In the genomic region with DNA sequence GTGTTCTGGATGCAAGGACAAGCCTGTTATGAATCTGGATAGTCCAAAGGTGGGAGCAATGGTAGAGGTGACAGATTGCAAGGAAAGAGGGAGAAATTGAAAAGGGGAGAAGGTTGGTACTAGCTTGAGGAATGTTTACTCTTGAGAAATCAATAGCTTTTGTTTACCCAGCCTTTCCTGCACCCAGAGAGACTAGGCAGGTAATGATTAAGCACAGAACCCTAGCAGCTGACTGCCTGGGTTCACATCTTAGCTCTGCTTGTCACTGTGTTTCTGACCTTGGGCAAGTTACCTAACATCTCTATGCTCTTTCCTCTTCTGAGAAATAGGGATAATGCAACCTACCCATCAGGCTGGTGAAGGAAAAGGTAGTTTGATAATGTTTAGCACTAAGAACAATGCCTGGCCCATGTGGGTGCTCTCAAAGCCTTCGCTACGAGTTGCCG, we compare ENCODE assay signal across 1 cellular context.
TF ChIP-seq lines count a peak whose summit lies in the region.

No MANE protein-coding gene starts in this region.

TF ChIP-seq in HepG2, 621 proteins besides CTCF, POLR2A, EP300 and RAD21 (continued from another document and continues in another):
- TF ChIP-seq MTF2 (CRISPR knock-in tag; IDR thresholded peaks at IDR 0.05; ENCODE audit: borderline replicate concordance) (no peak), CEBPG (CRISPR knock-in tag; IDR thresholded peaks at IDR 0.05) (peak; percentile 89), PAF1 (CRISPR knock-in tag; IDR thresholded peaks at IDR 0.05) (no peak), MYNN (CRISPR knock-in tag; IDR thresholded peaks at IDR 0.05; ENCODE audit: low read depth) (no peak; the same call in 1 of the 2 replicates), ZFP36 (IDR thresholded peaks at IDR 0.05; ENCODE audit: borderline replicate concordance, low read depth, low read length, partially characterized antibody) (no peak), ZSCAN22 (CRISPR knock-in tag; IDR thresholded peaks at IDR 0.05) (no peak), ZNF558 (CRISPR knock-in tag; IDR thresholded peaks at IDR 0.05; ENCODE audit: borderline replicate concordance) (no peak), ZMYM3 (CRISPR knock-in tag; IDR thresholded peaks at IDR 0.05) (peak; percentile 63; the same call in 1 of the 2 replicates), KLF13 (CRISPR knock-in tag; IDR thresholded peaks at IDR 0.05) (no peak), TAF15 (IDR thresholded peaks at IDR 0.05; ENCODE audit: low read depth, low read length, poor library complexity, severe bottlenecking) (no peak), SIX4 (CRISPR knock-in tag; IDR thresholded peaks at IDR 0.05) (peak; percentile 76; the same call in 1 of the 2 replicates), ZNF326 (CRISPR knock-in tag; IDR thresholded peaks at IDR 0.05; ENCODE audit: borderline replicate concordance) (no peak), ZNF3 (CRISPR knock-in tag; IDR thresholded peaks at IDR 0.05) (peak; percentile 33; the same call in 1 of the 2 replicates), PITX1 (CRISPR knock-in tag; IDR thresholded peaks at IDR 0.05) (peak; percentile 85), ZNF337 (CRISPR knock-in tag; IDR thresholded peaks at IDR 0.05; ENCODE audit: borderline replicate concordance, low read depth) (no peak), ZFYVE20 (CRISPR knock-in tag; IDR thresholded peaks at IDR 0.05; ENCODE audit: borderline replicate concordance, low read depth) (no peak), SRY (CRISPR knock-in tag; IDR thresholded peaks at IDR 0.05) (no peak), SOX13 (IDR thresholded peaks at IDR 0.05) (peak; percentile 85), SOX13 (CRISPR knock-in tag; conservative IDR thresholded peaks at IDR 0.05 in 1 of 2, IDR thresholded peaks at IDR 0.05 in 1 of 2) (peak in 1 of 2 experiments; percentile 96; a peak in 2 of 4 replicates), ARNTL (CRISPR knock-in tag; IDR thresholded peaks at IDR 0.05) (peak; percentile 63), SIN3A (IDR thresholded peaks at IDR 0.05; ENCODE audit: borderline replicate concordance, low read depth, low read length) (peak; percentile 92), ZNF136 (CRISPR knock-in tag; IDR thresholded peaks at IDR 0.05; ENCODE audit: low read depth) (no peak), SNRNP70 (IDR thresholded peaks at IDR 0.05; ENCODE audit: low read depth, low read length) (no peak), PRPF4 (IDR thresholded peaks at IDR 0.05; ENCODE audit: low read depth, low read length, poor library complexity, severe bottlenecking) (no peak), ZNF224 (CRISPR knock-in tag; IDR thresholded peaks at IDR 0.05) (no peak), GLI4 (CRISPR knock-in tag; IDR thresholded peaks at IDR 0.05; ENCODE audit: borderline replicate concordance) (no peak), KLF15 (CRISPR knock-in tag; IDR thresholded peaks at IDR 0.05; ENCODE audit: borderline replicate concordance) (no peak), ZNF607 (CRISPR knock-in tag; IDR thresholded peaks at IDR 0.05; ENCODE audit: borderline replicate concordance) (no peak), ZNF550 (CRISPR knock-in tag; IDR thresholded peaks at IDR 0.05; ENCODE audit: borderline replicate concordance) (no peak), ZNF256 (CRISPR knock-in tag; conservative IDR thresholded peaks at IDR 0.05) (no peak; the same call in 1 of the 2 replicates), ZNF850 (CRISPR knock-in tag; conservative IDR thresholded peaks at IDR 0.05) (no peak), MAFF (IDR thresholded peaks at IDR 0.05; ENCODE audit: low read depth, low read length) (no peak), ZFP82 (CRISPR knock-in tag; IDR thresholded peaks at IDR 0.05; ENCODE audit: borderline replicate concordance) (no peak), CBFB (CRISPR knock-in tag; IDR thresholded peaks at IDR 0.05) (peak; percentile 86; the same call in 1 of the 2 replicates), ZNF292 (CRISPR knock-in tag; IDR thresholded peaks at IDR 0.05; ENCODE audit: borderline replicate concordance, low read depth) (peak; percentile 96), ZNF180 (CRISPR knock-in tag; IDR thresholded peaks at IDR 0.05; ENCODE audit: borderline replicate concordance, low read depth) (no peak)
- TF ChIP-seq, protein P1, sequence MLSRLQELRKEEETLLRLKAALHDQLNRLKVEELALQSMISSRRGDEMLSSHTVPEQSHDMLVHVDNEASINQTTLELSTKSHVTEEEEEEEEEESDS (CRISPR knock-in tag; IDR thresholded peaks at IDR 0.05; ENCODE audit: borderline replicate concordance) = no peak
- TF ChIP-seq, protein P2, sequence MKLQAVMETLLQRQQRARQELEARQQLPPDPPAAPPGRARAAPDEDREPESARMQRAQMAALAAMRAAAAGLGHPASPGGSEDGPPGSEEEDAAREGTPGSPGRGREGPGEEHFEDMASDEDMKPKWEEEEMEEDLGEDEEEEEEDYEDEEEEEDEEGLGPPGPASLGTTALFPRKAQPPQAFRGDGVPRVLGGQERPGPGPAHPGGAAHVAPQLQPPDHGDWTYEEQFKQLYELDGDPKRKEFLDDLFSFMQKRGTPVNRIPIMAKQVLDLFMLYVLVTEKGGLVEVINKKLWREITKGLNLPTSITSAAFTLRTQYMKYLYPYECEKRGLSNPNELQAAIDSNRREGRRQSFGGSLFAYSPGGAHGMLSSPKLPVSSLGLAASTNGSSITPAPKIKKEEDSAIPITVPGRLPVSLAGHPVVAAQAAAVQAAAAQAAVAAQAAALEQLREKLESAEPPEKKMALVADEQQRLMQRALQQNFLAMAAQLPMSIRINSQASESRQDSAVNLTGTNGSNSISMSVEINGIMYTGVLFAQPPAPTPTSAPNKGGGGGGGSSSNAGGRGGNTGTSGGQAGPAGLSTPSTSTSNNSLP (IDR thresholded peaks at IDR 0.05; ENCODE audit: low read depth, low read length) = peak; percentile 76
- TF ChIP-seq, protein P3, sequence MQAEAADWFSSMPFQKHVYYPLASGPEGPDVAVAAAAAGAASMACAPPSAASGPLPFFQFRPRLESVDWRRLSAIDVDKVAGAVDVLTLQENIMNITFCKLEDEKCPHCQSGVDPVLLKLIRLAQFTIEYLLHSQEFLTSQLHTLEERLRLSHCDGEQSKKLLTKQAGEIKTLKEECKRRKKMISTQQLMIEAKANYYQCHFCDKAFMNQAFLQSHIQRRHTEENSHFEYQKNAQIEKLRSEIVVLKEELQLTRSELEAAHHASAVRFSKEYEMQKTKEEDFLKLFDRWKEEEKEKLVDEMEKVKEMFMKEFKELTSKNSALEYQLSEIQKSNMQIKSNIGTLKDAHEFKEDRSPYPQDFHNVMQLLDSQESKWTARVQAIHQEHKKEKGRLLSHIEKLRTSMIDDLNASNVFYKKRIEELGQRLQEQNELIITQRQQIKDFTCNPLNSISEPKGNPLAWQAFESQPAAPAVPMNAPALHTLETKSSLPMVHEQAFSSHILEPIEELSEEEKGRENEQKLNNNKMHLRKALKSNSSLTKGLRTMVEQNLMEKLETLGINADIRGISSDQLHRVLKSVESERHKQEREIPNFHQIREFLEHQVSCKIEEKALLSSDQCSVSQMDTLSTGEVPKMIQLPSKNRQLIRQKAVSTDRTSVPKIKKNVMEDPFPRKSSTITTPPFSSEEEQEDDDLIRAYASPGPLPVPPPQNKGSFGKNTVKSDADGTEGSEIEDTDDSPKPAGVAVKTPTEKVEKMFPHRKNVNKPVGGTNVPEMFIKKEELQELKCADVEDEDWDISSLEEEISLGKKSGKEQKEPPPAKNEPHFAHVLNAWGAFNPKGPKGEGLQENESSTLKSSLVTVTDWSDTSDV (CRISPR knock-in tag; IDR thresholded peaks at IDR 0.05) = no peak
- TF ChIP-seq, protein P4, sequence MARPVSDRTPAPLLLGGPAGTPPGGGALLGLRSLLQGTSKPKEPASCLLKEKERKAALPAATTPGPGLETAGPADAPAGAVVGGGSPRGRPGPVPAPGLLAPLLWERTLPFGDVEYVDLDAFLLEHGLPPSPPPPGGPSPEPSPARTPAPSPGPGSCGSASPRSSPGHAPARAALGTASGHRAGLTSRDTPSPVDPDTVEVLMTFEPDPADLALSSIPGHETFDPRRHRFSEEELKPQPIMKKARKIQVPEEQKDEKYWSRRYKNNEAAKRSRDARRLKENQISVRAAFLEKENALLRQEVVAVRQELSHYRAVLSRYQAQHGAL (CRISPR knock-in tag; IDR thresholded peaks at IDR 0.05; ENCODE audit: not compliant biosample characterization) = peak; percentile 43
- TF ChIP-seq, protein P5, sequence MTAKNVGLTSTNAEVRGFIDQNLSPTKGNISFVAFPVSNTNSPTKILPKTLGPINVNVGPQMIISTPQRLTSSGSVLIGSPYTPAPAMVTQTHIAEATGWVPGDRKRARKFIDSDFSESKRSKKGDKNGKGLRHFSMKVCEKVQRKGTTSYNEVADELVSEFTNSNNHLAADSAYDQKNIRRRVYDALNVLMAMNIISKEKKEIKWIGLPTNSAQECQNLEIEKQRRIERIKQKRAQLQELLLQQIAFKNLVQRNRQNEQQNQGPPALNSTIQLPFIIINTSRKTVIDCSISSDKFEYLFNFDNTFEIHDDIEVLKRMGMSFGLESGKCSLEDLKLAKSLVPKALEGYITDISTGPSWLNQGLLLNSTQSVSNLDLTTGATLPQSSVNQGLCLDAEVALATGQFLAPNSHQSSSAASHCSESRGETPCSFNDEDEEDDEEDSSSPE (CRISPR knock-in tag; IDR thresholded peaks at IDR 0.05) = peak; percentile 63
- TF ChIP-seq, protein P6, sequence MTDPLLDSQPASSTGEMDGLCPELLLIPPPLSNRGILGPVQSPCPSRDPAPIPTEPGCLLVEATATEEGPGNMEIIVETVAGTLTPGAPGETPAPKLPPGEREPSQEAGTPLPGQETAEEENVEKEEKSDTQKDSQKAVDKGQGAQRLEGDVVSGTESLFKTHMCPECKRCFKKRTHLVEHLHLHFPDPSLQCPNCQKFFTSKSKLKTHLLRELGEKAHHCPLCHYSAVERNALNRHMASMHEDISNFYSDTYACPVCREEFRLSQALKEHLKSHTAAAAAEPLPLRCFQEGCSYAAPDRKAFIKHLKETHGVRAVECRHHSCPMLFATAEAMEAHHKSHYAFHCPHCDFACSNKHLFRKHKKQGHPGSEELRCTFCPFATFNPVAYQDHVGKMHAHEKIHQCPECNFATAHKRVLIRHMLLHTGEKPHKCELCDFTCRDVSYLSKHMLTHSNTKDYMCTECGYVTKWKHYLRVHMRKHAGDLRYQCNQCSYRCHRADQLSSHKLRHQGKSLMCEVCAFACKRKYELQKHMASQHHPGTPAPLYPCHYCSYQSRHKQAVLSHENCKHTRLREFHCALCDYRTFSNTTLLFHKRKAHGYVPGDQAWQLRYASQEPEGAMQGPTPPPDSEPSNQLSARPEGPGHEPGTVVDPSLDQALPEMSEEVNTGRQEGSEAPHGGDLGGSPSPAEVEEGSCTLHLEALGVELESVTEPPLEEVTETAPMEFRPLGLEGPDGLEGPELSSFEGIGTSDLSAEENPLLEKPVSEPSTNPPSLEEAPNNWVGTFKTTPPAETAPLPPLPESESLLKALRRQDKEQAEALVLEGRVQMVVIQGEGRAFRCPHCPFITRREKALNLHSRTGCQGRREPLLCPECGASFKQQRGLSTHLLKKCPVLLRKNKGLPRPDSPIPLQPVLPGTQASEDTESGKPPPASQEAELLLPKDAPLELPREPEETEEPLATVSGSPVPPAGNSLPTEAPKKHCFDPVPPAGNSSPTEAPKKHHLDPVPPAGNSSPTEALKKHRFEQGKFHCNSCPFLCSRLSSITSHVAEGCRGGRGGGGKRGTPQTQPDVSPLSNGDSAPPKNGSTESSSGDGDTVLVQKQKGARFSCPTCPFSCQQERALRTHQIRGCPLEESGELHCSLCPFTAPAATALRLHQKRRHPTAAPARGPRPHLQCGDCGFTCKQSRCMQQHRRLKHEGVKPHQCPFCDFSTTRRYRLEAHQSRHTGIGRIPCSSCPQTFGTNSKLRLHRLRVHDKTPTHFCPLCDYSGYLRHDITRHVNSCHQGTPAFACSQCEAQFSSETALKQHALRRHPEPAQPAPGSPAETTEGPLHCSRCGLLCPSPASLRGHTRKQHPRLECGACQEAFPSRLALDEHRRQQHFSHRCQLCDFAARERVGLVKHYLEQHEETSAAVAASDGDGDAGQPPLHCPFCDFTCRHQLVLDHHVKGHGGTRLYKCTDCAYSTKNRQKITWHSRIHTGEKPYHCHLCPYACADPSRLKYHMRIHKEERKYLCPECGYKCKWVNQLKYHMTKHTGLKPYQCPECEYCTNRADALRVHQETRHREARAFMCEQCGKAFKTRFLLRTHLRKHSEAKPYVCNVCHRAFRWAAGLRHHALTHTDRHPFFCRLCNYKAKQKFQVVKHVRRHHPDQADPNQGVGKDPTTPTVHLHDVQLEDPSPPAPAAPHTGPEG (CRISPR knock-in tag; IDR thresholded peaks at IDR 0.05) = no peak
- TF ChIP-seq, protein P7, sequence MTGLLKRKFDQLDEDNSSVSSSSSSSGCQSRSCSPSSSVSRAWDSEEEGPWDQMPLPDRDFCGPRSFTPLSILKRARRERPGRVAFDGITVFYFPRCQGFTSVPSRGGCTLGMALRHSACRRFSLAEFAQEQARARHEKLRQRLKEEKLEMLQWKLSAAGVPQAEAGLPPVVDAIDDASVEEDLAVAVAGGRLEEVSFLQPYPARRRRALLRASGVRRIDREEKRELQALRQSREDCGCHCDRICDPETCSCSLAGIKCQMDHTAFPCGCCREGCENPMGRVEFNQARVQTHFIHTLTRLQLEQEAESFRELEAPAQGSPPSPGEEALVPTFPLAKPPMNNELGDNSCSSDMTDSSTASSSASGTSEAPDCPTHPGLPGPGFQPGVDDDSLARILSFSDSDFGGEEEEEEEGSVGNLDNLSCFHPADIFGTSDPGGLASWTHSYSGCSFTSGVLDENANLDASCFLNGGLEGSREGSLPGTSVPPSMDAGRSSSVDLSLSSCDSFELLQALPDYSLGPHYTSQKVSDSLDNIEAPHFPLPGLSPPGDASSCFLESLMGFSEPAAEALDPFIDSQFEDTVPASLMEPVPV (CRISPR knock-in tag; IDR thresholded peaks at IDR 0.05) = peak; percentile 71; the same call in 1 of the 2 replicates
- TF ChIP-seq, protein P8, sequence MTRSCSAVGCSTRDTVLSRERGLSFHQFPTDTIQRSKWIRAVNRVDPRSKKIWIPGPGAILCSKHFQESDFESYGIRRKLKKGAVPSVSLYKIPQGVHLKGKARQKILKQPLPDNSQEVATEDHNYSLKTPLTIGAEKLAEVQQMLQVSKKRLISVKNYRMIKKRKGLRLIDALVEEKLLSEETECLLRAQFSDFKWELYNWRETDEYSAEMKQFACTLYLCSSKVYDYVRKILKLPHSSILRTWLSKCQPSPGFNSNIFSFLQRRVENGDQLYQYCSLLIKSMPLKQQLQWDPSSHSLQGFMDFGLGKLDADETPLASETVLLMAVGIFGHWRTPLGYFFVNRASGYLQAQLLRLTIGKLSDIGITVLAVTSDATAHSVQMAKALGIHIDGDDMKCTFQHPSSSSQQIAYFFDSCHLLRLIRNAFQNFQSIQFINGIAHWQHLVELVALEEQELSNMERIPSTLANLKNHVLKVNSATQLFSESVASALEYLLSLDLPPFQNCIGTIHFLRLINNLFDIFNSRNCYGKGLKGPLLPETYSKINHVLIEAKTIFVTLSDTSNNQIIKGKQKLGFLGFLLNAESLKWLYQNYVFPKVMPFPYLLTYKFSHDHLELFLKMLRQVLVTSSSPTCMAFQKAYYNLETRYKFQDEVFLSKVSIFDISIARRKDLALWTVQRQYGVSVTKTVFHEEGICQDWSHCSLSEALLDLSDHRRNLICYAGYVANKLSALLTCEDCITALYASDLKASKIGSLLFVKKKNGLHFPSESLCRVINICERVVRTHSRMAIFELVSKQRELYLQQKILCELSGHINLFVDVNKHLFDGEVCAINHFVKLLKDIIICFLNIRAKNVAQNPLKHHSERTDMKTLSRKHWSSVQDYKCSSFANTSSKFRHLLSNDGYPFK (CRISPR knock-in tag; IDR thresholded peaks at IDR 0.05; ENCODE audit: borderline replicate concordance) = no peak
- TF ChIP-seq, protein P9, sequence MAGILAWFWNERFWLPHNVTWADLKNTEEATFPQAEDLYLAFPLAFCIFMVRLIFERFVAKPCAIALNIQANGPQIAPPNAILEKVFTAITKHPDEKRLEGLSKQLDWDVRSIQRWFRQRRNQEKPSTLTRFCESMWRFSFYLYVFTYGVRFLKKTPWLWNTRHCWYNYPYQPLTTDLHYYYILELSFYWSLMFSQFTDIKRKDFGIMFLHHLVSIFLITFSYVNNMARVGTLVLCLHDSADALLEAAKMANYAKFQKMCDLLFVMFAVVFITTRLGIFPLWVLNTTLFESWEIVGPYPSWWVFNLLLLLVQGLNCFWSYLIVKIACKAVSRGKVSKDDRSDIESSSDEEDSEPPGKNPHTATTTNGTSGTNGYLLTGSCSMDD (CRISPR knock-in tag; IDR thresholded peaks at IDR 0.05) = no peak
